Comparison of ENCODE assay signal across 1 cellular context in the genomic region with DNA sequence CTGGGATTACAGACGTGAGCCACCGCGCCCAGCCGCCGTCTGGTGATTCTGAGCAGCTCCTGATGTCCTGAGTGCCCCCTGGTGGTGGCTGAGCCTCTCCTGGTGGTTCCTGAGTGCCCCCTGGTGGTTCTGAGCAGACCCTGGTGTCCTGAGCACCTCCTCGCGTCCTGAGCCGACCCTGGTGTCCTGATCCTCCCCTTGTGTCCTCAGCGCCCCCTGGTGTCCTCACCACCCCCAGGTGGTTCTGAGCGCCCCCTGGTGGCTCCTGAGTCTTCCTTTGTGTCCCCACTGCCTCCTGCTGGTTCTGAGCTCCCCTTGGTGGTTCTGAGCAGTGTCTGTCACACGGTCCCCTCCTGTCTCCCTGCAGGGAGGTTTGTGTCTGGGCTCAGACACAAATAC.
TF ChIP-seq lines count a peak whose summit lies in the region.

No MANE protein-coding gene starts in this region.

TF ChIP-seq in H1, 55 proteins besides CTCF, POLR2A, EP300 and RAD21 (continued from another document):
- TF ChIP-seq CHD7 (IDR thresholded peaks at IDR 0.05; ENCODE audit: insufficient replicate concordance, low read length): no peak
- TF ChIP-seq CHD1 (IDR thresholded peaks at IDR 0.05; ENCODE audit: low read depth, low read length): no peak
- no peak for TF ChIP-seq BACH1 (IDR thresholded peaks at IDR 0.05; ENCODE audit: low read length)
- TF ChIP-seq POLR2AphosphoS5 (IDR thresholded peaks at IDR 0.05; ENCODE audit: low read depth, low read length): no peak
- no peak for TF ChIP-seq SP4 (IDR thresholded peaks at IDR 0.05; ENCODE audit: low read length)
- no peak for TF ChIP-seq TEAD4 (IDR thresholded peaks at IDR 0.05; ENCODE audit: low read depth, low read length)
- TF ChIP-seq SIRT6 (IDR thresholded peaks at IDR 0.05; ENCODE audit: low read length): no peak
- TF ChIP-seq SAP30 (IDR thresholded peaks at IDR 0.05; ENCODE audit: insufficient read depth, insufficient replicate concordance, low read length): no peak
- TF ChIP-seq NANOG (IDR thresholded peaks at IDR 0.05; ENCODE audit: insufficient read depth, low read depth, low read length, poor library complexity, severe bottlenecking): no peak
- TF ChIP-seq POU5F1 (IDR thresholded peaks at IDR 0.05; ENCODE audit: low read depth, low read length): no peak
- TF ChIP-seq RNF2 (IDR thresholded peaks at IDR 0.05; ENCODE audit: borderline replicate concordance, low read depth, low read length, missing control alignments, poor library complexity, severe bottlenecking): no peak
